In the genomic region with DNA sequence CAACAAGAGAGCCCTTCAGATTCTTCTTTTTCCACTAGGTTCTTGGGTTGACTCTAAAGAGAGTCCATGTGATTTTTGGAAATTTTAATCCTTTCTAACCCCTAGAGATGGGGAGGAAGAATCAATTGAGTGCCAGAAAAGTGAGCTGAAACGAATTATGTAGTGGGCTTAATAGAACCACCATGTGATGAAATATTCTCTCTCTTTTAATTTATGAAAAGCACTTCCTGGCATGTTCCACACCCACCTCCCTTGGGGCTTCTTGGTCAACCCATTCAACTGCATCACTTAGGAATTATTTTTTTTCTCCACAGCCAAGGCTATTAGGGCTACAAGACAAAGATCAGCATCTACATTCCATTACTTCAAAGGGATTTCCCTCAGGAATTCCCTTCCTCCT, we compare ENCODE assay signal across 15 cellular contexts.
DNase-seq lines count a peak whose midpoint lies in the region; ATAC-seq and TF ChIP-seq lines count a peak whose summit lies in the region.
"Had no signal": no experiment of that assay in that cellular context is flagged by ENCODE, and none has a peak within 500 bp of the region (broad histone marks: within the 10 kb centered on the region; RNA-seq: fewer than 3 reads in every experiment).

No MANE protein-coding gene starts in this region.

- intact Hi-C loops in heart left ventricle (cut with DNase I) = no loop called here

- no peak for TF ChIP-seq POLR2A in heart left ventricle (IDR thresholded peaks at IDR 0.05)

- H2AFZ ChIP-seq in osteoblast (ENCODE audit: low read length) = no peak overlapping the region

- peak in 3 of 4 donors; percentile 55 to 59 (median 58) for ATAC-seq in heart left ventricle
- no peak for ATAC-seq in GM21717 (IDR thresholded peaks at IDR 0.05; ENCODE audit: unreplicated experiment)
- ATAC-seq: activated CD4-positive, alpha-beta T cell treated with anti-CD3 and anti-CD28 coated beads for 36 hours; activated naive CD4-positive, alpha-beta T cell treated with anti-CD3 and anti-CD28 coated beads, Interleukin-2, amount 50 U/mL, for 72 hours; left lobe of liver had no signal

- WGBS in heart left ventricle, 4 donors = 34 to 53% (median 40%) methylated on average over 1 of the region's 1 CpG

- H3K4me2 ChIP-seq in osteoblast (ENCODE audit: insufficient read depth, low read length) = no peak overlapping the region

- H4K20me1 ChIP-seq in osteoblast (ENCODE audit: insufficient read depth, low read length) = no peaks in the 10 kb centered on the region

- DNase-seq in heart left ventricle = peak in 2 of 5 donors; percentile 7 to 38
- no peak for DNase-seq in right atrium auricular region (ENCODE audit: low spot score)
- peak; percentile 58 for DNase-seq in fibroblast of mammary gland (ENCODE audit: low read depth)
- DNase-seq in osteoblast (ENCODE audit: insufficient read length, low spot score, missing footprints) = peak; percentile 55
- no peak for DNase-seq in UCSD-AML1 (lab: John Stamatoyannopoulos, UW; ENCODE audit: unreplicated experiment)
- no peak for DNase-seq in D341Med (ENCODE audit: low spot score)
- DNase-seq in NCI-H1694 (lab: John Stamatoyannopoulos, UW) = no peak
- DNase-seq: activated CD4-positive, alpha-beta T cell treated with anti-CD3 and anti-CD28 coated beads for 36 hours; C1 segment of cervical spinal cord; HFFc6; NCI-H1436 treated with DMSO at 0.1 percent for 48 hours; NCI-H69 had no signal

- H3K27me3 ChIP-seq in heart left ventricle (no peaks in the 10 kb centered on the region), right atrium auricular region (no peaks in the 10 kb centered on the region), osteoblast (ENCODE audit: insufficient read depth, low read length) (no peaks in the 10 kb centered on the region)

- H3K4me1 ChIP-seq in heart left ventricle (no peaks in the 10 kb centered on the region), right atrium auricular region (no peaks in the 10 kb centered on the region), osteoblast (ENCODE audit: insufficient read depth, low read length) (peaks cover 4% of the 10 kb centered on the region)

- H3K36me3 ChIP-seq in heart left ventricle = no peaks in the 10 kb centered on the region
- no peaks in the 10 kb centered on the region for H3K36me3 ChIP-seq in right atrium auricular region
- no peaks in the 10 kb centered on the region for H3K36me3 ChIP-seq in osteoblast (ENCODE audit: insufficient read depth, low read length)

- H3K79me2 ChIP-seq in osteoblast (ENCODE audit: insufficient read depth, low read length) = no peaks in the 10 kb centered on the region

- TF ChIP-seq CTCF in heart left ventricle (IDR thresholded peaks at IDR 0.05) (no peak), right atrium auricular region (IDR thresholded peaks at IDR 0.05) (no peak), fibroblast of mammary gland (conservative IDR thresholded peaks at IDR 0.05; ENCODE audit: control insufficient read depth, insufficient read depth, low read depth, low read length) (no peak), osteoblast (IDR thresholded peaks at IDR 0.05; ENCODE audit: extremely low read depth, low read depth, low read length) (no peak)

- H3K9me3 ChIP-seq in heart left ventricle (no peaks in the 10 kb centered on the region), right atrium auricular region (no peaks in the 10 kb centered on the region), osteoblast (ENCODE audit: low read depth, low read length) (no peaks in the 10 kb centered on the region)

- H3K4me3 ChIP-seq in heart left ventricle = no peak overlapping the region
- H3K4me3 ChIP-seq in right atrium auricular region = no peak overlapping the region
- H3K4me3 ChIP-seq in fibroblast of mammary gland (ENCODE audit: control insufficient read depth, low read depth, low read length) = no peak overlapping the region
- no peak overlapping the region for H3K4me3 ChIP-seq in osteoblast (ENCODE audit: insufficient read depth, low read length)

- H3K27ac ChIP-seq in heart left ventricle (no peak overlapping the region), right atrium auricular region (no peak overlapping the region), osteoblast (ENCODE audit: low read depth, low read length) (no peak overlapping the region)

Comparison
In these comparisons a context has a peak if more than half of its experiments do, and no peak if none do; other contexts are left out.
1. DNase-seq: peak in fibroblast of mammary gland (single experiment) and osteoblast (single experiment); none in right atrium auricular region (single experiment), UCSD-AML1 (single experiment), D341Med (single experiment) and NCI-H1694 (single experiment).